Comparison of ENCODE assay signal across 15 cellular contexts in the genomic region with DNA sequence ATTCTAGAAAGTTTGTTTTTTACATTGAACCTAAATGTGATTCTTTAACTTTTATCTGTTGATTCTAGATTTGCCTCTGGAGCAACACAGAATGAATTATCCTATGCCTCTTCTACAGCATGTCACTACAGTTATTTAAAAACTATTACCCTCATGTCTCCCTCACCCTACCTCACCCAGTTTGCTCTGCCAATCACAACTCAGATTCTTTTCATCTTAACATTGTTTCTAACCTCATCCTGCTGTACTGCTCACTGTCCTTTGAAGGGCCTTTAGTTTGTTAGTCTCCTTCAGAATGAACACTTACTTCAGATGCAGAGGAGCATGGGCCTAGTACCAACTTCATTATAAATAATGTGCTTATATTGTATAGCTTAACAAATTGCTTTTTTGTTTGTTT. TPM values are rescaled to one million over a fixed set of nuclear protein-coding genes. Genes with fewer than 3 reads are reported as not detected.
DNase-seq lines count a peak whose midpoint lies in the region; ATAC-seq and TF ChIP-seq lines count a peak whose summit lies in the region.
"Had no signal": no experiment of that assay in that cellular context is flagged by ENCODE, and none has a peak within 500 bp of the region (broad histone marks: within the 10 kb centered on the region; RNA-seq: fewer than 3 reads in every experiment).

No MANE protein-coding gene starts in this region.

- H3K36me3 Mint-ChIP-seq in activated naive CD4-positive, alpha-beta T cell treated with anti-CD3 and anti-CD28 coated beads, Interleukin-2, amount 10 ng/mL, durations not matched to agents 7 days and 5 days: peaks cover 56% of the 10 kb centered on the region
- peaks cover 11 to 82% (median 26%) of the 10 kb centered on the region in 3 donors for H3K36me3 Mint-ChIP-seq in CD8-positive, alpha-beta memory T cell
- peaks cover 31% of the 10 kb centered on the region for H3K36me3 Mint-ChIP-seq in activated naive CD8-positive, alpha-beta T cell treated with anti-CD3 and anti-CD28 coated beads for 36 hours
- H3K36me3 Mint-ChIP-seq in nephron progenitor cell (ENCODE audit: low read depth): peaks cover 89% of the 10 kb centered on the region

- CTCF ChIA-PET in activated naive CD4-positive, alpha-beta T cell treated with anti-CD3 and anti-CD28 coated beads, Interleukin-2, amount 10 ng/mL, durations not matched to agents 7 days and 5 days (lab: Charles Lee): interaction anchor here (1.3 to 1.5 kb wide), 2 partner anchors 13 to 20 kb away, joined by 3 read pairs; no protein-coding TSS in a partner anchor
- CTCF ChIA-PET in CD8-positive, alpha-beta memory T cell (lab: Charles Lee): interaction anchor here (2.2 kb wide), 1 partner anchor 21 kb away, joined by 8 read pairs; a partner anchor contains a TSS

- no peak for ATAC-seq in HG03097 (IDR thresholded peaks at IDR 0.05; ENCODE audit: low FRiP score, unreplicated experiment)

- intact Hi-C loops in ovary (cut with DNase I): no loop called here

- peaks cover 14% of the 10 kb centered on the region for H3K4me1 ChIP-seq in CD8-positive, alpha-beta memory T cell (ENCODE audit: insufficient read depth, low read length)
- no peaks in the 10 kb centered on the region for H3K4me1 ChIP-seq in ovary (ENCODE audit: insufficient read depth)
- H3K4me1 ChIP-seq: BLaER1 had no signal

- no peaks in the 10 kb centered on the region for H3K9me3 ChIP-seq in CD8-positive, alpha-beta memory T cell (ENCODE audit: low read length)
- no peaks in the 10 kb centered on the region for H3K9me3 ChIP-seq in ovary

- TF ChIP-seq POLR2A in ovary (IDR thresholded peaks at IDR 0.05): no peak

- peaks cover 13% of the 10 kb centered on the region for H3K4me1 Mint-ChIP-seq in activated naive CD4-positive, alpha-beta T cell treated with anti-CD3 and anti-CD28 coated beads, Interleukin-2, amount 10 ng/mL, durations not matched to agents 7 days and 5 days
- H3K4me1 Mint-ChIP-seq in CD8-positive, alpha-beta memory T cell: peaks cover 21 to 48% (median 31%) of the 10 kb centered on the region in 3 donors
- H3K4me1 Mint-ChIP-seq in activated naive CD8-positive, alpha-beta T cell treated with anti-CD3 and anti-CD28 coated beads for 36 hours: peaks cover 39% of the 10 kb centered on the region
- H3K4me1 Mint-ChIP-seq in nephron progenitor cell: no peaks in the 10 kb centered on the region

- H3K4me3 Mint-ChIP-seq in activated naive CD4-positive, alpha-beta T cell treated with anti-CD3 and anti-CD28 coated beads, Interleukin-2, amount 10 ng/mL, durations not matched to agents 7 days and 5 days: no peak overlapping the region
- no peak overlapping the region for H3K4me3 Mint-ChIP-seq in CD8-positive, alpha-beta memory T cell
- no peak overlapping the region for H3K4me3 Mint-ChIP-seq in activated naive CD8-positive, alpha-beta T cell treated with anti-CD3 and anti-CD28 coated beads for 36 hours
- H3K4me3 Mint-ChIP-seq in nephron progenitor cell: no peak overlapping the region

- TF ChIP-seq CTCF in nephron progenitor cell (IDR thresholded peaks at IDR 0.05) (no peak), ovary (IDR thresholded peaks at IDR 0.05) (no peak)

- TF ChIP-seq EP300 in ovary (IDR thresholded peaks at IDR 0.05): no peak

- H3K27ac Mint-ChIP-seq in activated naive CD4-positive, alpha-beta T cell treated with anti-CD3 and anti-CD28 coated beads, Interleukin-2, amount 10 ng/mL, durations not matched to agents 7 days and 5 days: peak overlapping the region; percentile 6
- H3K27ac Mint-ChIP-seq in CD8-positive, alpha-beta memory T cell: peak overlapping the region in 7 of 8 donors; percentile 1 to 88 (median 39)
- peak overlapping the region; percentile 76 for H3K27ac Mint-ChIP-seq in activated naive CD8-positive, alpha-beta T cell treated with anti-CD3 and anti-CD28 coated beads for 36 hours
- H3K27ac Mint-ChIP-seq in nephron progenitor cell: peak overlapping the region; percentile 78

- H3K4me3 ChIP-seq in CD8-positive, alpha-beta memory T cell (ENCODE audit: low read length): no peak overlapping the region
- H3K4me3 ChIP-seq in ovary: no peak overlapping the region
- H3K4me3 ChIP-seq: BLaER1 had no signal

- H3K27me3 ChIP-seq in CD8-positive, alpha-beta memory T cell (ENCODE audit: insufficient read depth, low read length, poor library complexity, severe bottlenecking): no peaks in the 10 kb centered on the region
- no peaks in the 10 kb centered on the region for H3K27me3 ChIP-seq in ovary
- H3K27me3 ChIP-seq: BLaER1 had no signal

- H3K27me3 Mint-ChIP-seq in activated naive CD4-positive, alpha-beta T cell treated with anti-CD3 and anti-CD28 coated beads, Interleukin-2, amount 10 ng/mL, durations not matched to agents 7 days and 5 days: no peaks in the 10 kb centered on the region
- H3K27me3 Mint-ChIP-seq in CD8-positive, alpha-beta memory T cell: peaks cover 0 to 2% of the 10 kb centered on the region in 2 donors
- H3K27me3 Mint-ChIP-seq in activated naive CD8-positive, alpha-beta T cell treated with anti-CD3 and anti-CD28 coated beads for 36 hours: no peaks in the 10 kb centered on the region
- H3K27me3 Mint-ChIP-seq in nephron progenitor cell (ENCODE audit: low read depth, poor library complexity): no peaks in the 10 kb centered on the region

- no peak overlapping the region for H3K27ac ChIP-seq in CD8-positive, alpha-beta memory T cell (ENCODE audit: low read depth, low read length)
- no peak overlapping the region for H3K27ac ChIP-seq in ovary
- H3K27ac ChIP-seq: BLaER1 had no signal

- no peak for DNase-seq in activated naive CD4-positive, alpha-beta T cell treated with anti-CD3 and anti-CD28 coated beads, Interleukin-2, amount 10 ng/mL, durations not matched to agents 7 days and 5 days
- DNase-seq in activated naive CD4-positive, alpha-beta T cell (lab: John Stamatoyannopoulos, UW): no peak
- peak in 1 of 5 donors; percentile 47 for DNase-seq in CD8-positive, alpha-beta memory T cell
- DNase-seq in activated naive CD8-positive, alpha-beta T cell treated with anti-CD3 and anti-CD28 coated beads for 36 hours: no peak
- DNase-seq in nephron progenitor cell (no peak), ovary (no peak), kidney tubule cell (ENCODE audit: low spot score) (no peak)
- DNase-seq: activated gamma-delta T cell treated with Interleukin-2 at 50 U/mL for 16 hours, head of caudate nucleus, MM.1S, NCI-H1436 treated with DMSO at 0.1 percent for 48 hours, NCI-H2171 treated with DMSO at 0.1 percent for 48 hours, NCI-H69 had no signal

- H3K9me3 Mint-ChIP-seq in activated naive CD4-positive, alpha-beta T cell treated with anti-CD3 and anti-CD28 coated beads, Interleukin-2, amount 10 ng/mL, durations not matched to agents 7 days and 5 days: no peaks in the 10 kb centered on the region
- H3K9me3 Mint-ChIP-seq in CD8-positive, alpha-beta memory T cell: no peaks in the 10 kb centered on the region
- H3K9me3 Mint-ChIP-seq in activated naive CD8-positive, alpha-beta T cell treated with anti-CD3 and anti-CD28 coated beads for 36 hours: no peaks in the 10 kb centered on the region
- peaks cover 4% of the 10 kb centered on the region for H3K9me3 Mint-ChIP-seq in nephron progenitor cell

- peaks cover 26% of the 10 kb centered on the region for H3K36me3 ChIP-seq in CD8-positive, alpha-beta memory T cell (ENCODE audit: insufficient read depth, low read length)
- H3K36me3 ChIP-seq in ovary: no peaks in the 10 kb centered on the region

- POLR2A ChIA-PET in CD8-positive, alpha-beta memory T cell (lab: Charles Lee): no interaction called here

RNA-seq across cellular contexts. Expression of a gene that starts 21.5 kb away (rescaled TPM):
- 10 to 100 TPM; 52.2 to 53.8 TPM for total RNA-seq in CD8-positive, alpha-beta memory T cell
- 16.9 TPM for polyA plus RNA-seq in CD8-positive, alpha-beta memory T cell
- total RNA-seq in activated naive CD8-positive, alpha-beta T cell treated with anti-CD3 and anti-CD28 coated beads for 36 hours: 10 to 100 TPM; 48.5 to 51.8 TPM
- total RNA-seq in ovary: 10 to 100 TPM; 58.7 to 92.4 (median 70.2) TPM
- 10 to 100 TPM; 30.1 to 68.4 TPM for polyA plus RNA-seq in ovary

Comparison
In these comparisons a context has a peak if more than half of its experiments do, and no peak if none do; other contexts are left out.
1. H3K27ac Mint-ChIP-seq: peak in every context shown above with its lines; median percentile 78 in nephron progenitor cell; 76 in activated naive CD8-positive, alpha-beta T cell treated with anti-CD3 and anti-CD28 coated beads for 36 hours; 39 in CD8-positive, alpha-beta memory T cell; 6 in activated naive CD4-positive, alpha-beta T cell treated with anti-CD3 and anti-CD28 coated beads, Interleukin-2, amount 10 ng/mL, durations not matched to agents 7 days and 5 days.